Comparison of ENCODE assay signal across 19 cellular contexts in the genomic region with DNA sequence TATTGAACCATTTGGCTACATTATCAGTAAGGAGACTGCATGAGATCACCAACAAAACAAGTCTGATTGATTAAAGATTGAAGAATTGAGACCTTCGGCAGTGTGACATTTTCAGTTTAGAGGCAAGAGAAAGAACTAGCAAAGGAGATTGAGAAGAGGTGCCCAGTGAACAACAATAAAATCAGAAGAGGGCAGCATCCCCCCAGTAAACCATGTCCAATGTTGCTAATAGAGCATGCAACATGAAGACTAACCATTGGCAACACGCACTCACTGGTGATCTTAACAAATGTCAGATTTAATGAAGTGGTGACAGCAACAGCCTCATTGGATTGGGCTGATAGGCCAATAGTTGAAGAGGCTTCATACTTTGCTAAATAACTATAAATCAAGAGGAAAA. TPM values are rescaled to one million over a fixed set of nuclear protein-coding genes. Genes with fewer than 3 reads are reported as not detected.
DNase-seq lines count a peak whose midpoint lies in the region; FAIRE-seq and TF ChIP-seq lines count a peak whose summit lies in the region.
"Had no signal": no experiment of that assay in that cellular context is flagged by ENCODE, and none has a peak within 500 bp of the region (broad histone marks: within the 10 kb centered on the region; RNA-seq: fewer than 3 reads in every experiment).

No MANE protein-coding gene starts in this region.

- no peaks in the 10 kb centered on the region for H3K27me3 Mint-ChIP-seq in MCF 10A (ENCODE audit: insufficient read depth, unreplicated experiment)
- H3K27me3 Mint-ChIP-seq: progenitor cell of endocrine pancreas, T-cell had no signal

- H3K79me1 ChIP-seq in H1 (ENCODE audit: low read depth, low read length): no peaks in the 10 kb centered on the region; the same call in 1 of the 2 replicates

- H3K9me3 ChIP-seq in breast epithelium (peaks cover 0 to 10% of the 10 kb centered on the region in 2 donors), H1 (ENCODE audit: insufficient read depth in 2 of 2, low read depth in 1 of 2, low read length in 1 of 2) (peaks cover 0 to 2% of the 10 kb centered on the region in 2 experiments; a peak in 1 of 4 replicates)
- H3K9me3 ChIP-seq: esophagus squamous epithelium, testis had no signal

- no peak overlapping the region for H3K9ac ChIP-seq in H1 (replicated peaks in 1 of 4; ENCODE audit: extremely low read depth in 1 of 4, low read depth in 3 of 4, low read length in 3 of 4)

- intact Hi-C loops in MCF 10A (cut with micrococcal nuclease) (loop anchor here (10.0 kb wide), 1 partner anchor 185 kb away; no protein-coding TSS in a partner anchor), breast epithelium (cut with DNase I; ENCODE audit: low total_unique reads) (no loop called here)

- H4K8ac ChIP-seq in H1 (ENCODE audit: extremely low read depth, insufficient read depth, low read length): no peak overlapping the region

- BruUV-seq in MCF 10A (replicated peaks; lab: Mats Ljungman, UMichigan): no TSS peak

- TF ChIP-seq CTCF in MCF 10A (IDR thresholded peaks at IDR 0.05; ENCODE audit: unreplicated experiment): no peak
- TF ChIP-seq CTCF in breast epithelium (IDR thresholded peaks at IDR 0.05): no peak
- TF ChIP-seq CTCF in H1 (IDR thresholded peaks at IDR 0.05; ENCODE audit: control extremely low read depth in 1 of 3, insufficient read depth in 1 of 3, low read depth in 1 of 3, low read length in 3 of 3): no peak

- no peaks in the 10 kb centered on the region for H3K27me3 ChIP-seq in breast epithelium
- no peaks in the 10 kb centered on the region for H3K27me3 ChIP-seq in H1 (replicated peaks in 1 of 4; ENCODE audit: control insufficient read depth in 3 of 4, extremely low read depth in 1 of 4, insufficient read depth in 3 of 4, low read length in 3 of 4)
- H3K27me3 ChIP-seq: esophagus squamous epithelium, testis had no signal

- no peak overlapping the region for H4K5ac ChIP-seq in H1 (ENCODE audit: insufficient read length, low read depth, low read length)

- H3K4me2 ChIP-seq in H1 (ENCODE audit: insufficient read depth in 1 of 2, low read depth in 2 of 2, low read length in 2 of 2): no peak overlapping the region
- H3K4me2 ChIP-seq: PC-9 had no signal

- H2BK20ac ChIP-seq in H1 (ENCODE audit: low read length): no peak overlapping the region

- 94% methylated on average over 2 of the region's 2 CpGs; no CpG with 5 or more reads in 1 of the 2 experiments for WGBS in H1 (ENCODE audit: extremely low coverage in 1 of 2, insufficient coverage in 1 of 2, insufficient read length in 1 of 2, insufficient replicate concordance in 2 of 2, low coverage in 1 of 2, low lambda C conversion rate in 2 of 2, missing lambda C conversion rate in 1 of 2), 2 experiments

- no peak for FAIRE-seq in H1 (lab: Jason Lieb, UNC)

- H2BK12ac ChIP-seq in H1 (ENCODE audit: low read depth, low read length): no peak overlapping the region

- H3K27ac ChIP-seq in breast epithelium: no peak overlapping the region
- no peak overlapping the region for H3K27ac ChIP-seq in H1 (ENCODE audit: low read depth, low read length)
- H3K27ac ChIP-seq: coronary artery, esophagus squamous epithelium, PC-9, testis had no signal

- H3K36me3 Mint-ChIP-seq in MCF 10A (ENCODE audit: insufficient read depth, unreplicated experiment): no peaks in the 10 kb centered on the region

- H2BK15ac ChIP-seq in H1 (ENCODE audit: low read length): no peak overlapping the region

- H3K36me3 ChIP-seq in breast epithelium (no peaks in the 10 kb centered on the region), H1 (ENCODE audit: control insufficient read depth in 2 of 4, insufficient read depth in 4 of 4, low read length in 3 of 4) (no peaks in the 10 kb centered on the region)
- H3K36me3 ChIP-seq: esophagus squamous epithelium had no signal

- no peaks in the 10 kb centered on the region for H4K20me1 ChIP-seq in H1 (replicated peaks in 1 of 2; ENCODE audit: control insufficient read depth in 1 of 2, insufficient read depth in 2 of 2, low read length in 2 of 2)

- no peak overlapping the region for H2BK5ac ChIP-seq in H1 (ENCODE audit: low read depth, low read length)

- H4K91ac ChIP-seq in H1 (replicated peaks; ENCODE audit: insufficient read length, low read length): no peak overlapping the region

- H3K4ac ChIP-seq in H1 (replicated peaks; ENCODE audit: insufficient read length, low read depth, low read length): no peak overlapping the region

- no peak overlapping the region for H3K56ac ChIP-seq in H1 (replicated peaks; ENCODE audit: insufficient read length, low read depth, low read length)

- no peak overlapping the region for H3K4me3 Mint-ChIP-seq in MCF 10A (ENCODE audit: unreplicated experiment)
- H3K4me3 Mint-ChIP-seq: T-cell had no signal

- TF ChIP-seq EP300 in H1 (IDR thresholded peaks at IDR 0.05; ENCODE audit: borderline replicate concordance in 1 of 2, low read depth in 2 of 2, low read length in 2 of 2): no peak

- no peak overlapping the region for H3K4me3 ChIP-seq in breast epithelium
- no peak overlapping the region for H3K4me3 ChIP-seq in H1 (ENCODE audit: extremely low read depth in 1 of 4, insufficient read depth in 2 of 4, low read depth in 3 of 4, low read length in 4 of 4)
- H3K4me3 ChIP-seq: coronary artery, esophagus squamous epithelium, PC-9, testis had no signal

- TF ChIP-seq RAD21 in H1 (IDR thresholded peaks at IDR 0.05 in 1 of 2, conservative IDR thresholded peaks at IDR 0.05 in 1 of 2; ENCODE audit: low read depth in 2 of 2, low read length in 2 of 2): peak; percentile 34 to 42; a peak in 3 of 4 replicates

- H3K9me3 Mint-ChIP-seq in MCF 10A (ENCODE audit: unreplicated experiment): peaks cover 16% of the 10 kb centered on the region

- no peak overlapping the region for H3K23ac ChIP-seq in H1 (ENCODE audit: insufficient read length)

- H2BK120ac ChIP-seq in H1 (replicated peaks; ENCODE audit: low read depth, low read length): no peak overlapping the region

- CTCF ChIA-PET in MCF 10A (lab: Yijun Ruan, JAX) (interaction anchor here (0.7 kb wide), 1 partner anchor 1608 kb away, joined by 3 read pairs; no protein-coding TSS in a partner anchor), H1 (lab: Charles Lee; ENCODE audit: partially characterized antibody) (interaction anchor here (0.9 to 1.0 kb wide), 2 partner anchors 10 to 66 kb away, joined by 3 read pairs; no protein-coding TSS in a partner anchor)

- H3K18ac ChIP-seq in H1 (ENCODE audit: extremely low read depth, low read length): no peak overlapping the region

- TF ChIP-seq POLR2A in breast epithelium (IDR thresholded peaks at IDR 0.05): no peak
- TF ChIP-seq POLR2A in H1 (IDR thresholded peaks at IDR 0.05; ENCODE audit: control extremely low read depth in 1 of 2, low read depth in 2 of 2, low read length in 2 of 2): no peak

- H3K4me1 Mint-ChIP-seq in MCF 10A (ENCODE audit: insufficient read depth, unreplicated experiment): no peaks in the 10 kb centered on the region

- no peak overlapping the region for H2AK5ac ChIP-seq in H1 (ENCODE audit: low read depth, low read length)

- H3K14ac ChIP-seq in H1 (ENCODE audit: insufficient read length): no peak overlapping the region

- H3K23me2 ChIP-seq in H1 (ENCODE audit: low read depth, low read length): no peaks in the 10 kb centered on the region

- 0 out of 4 replicates have a peak, but pooled peaks cover 0 to 3% of the 10 kb centered on the region in 2 experiments for H3K79me2 ChIP-seq in H1 (ENCODE audit: control insufficient read depth in 1 of 2, insufficient read depth in 2 of 2, low read length in 2 of 2)

- POLR2A ChIA-PET in MCF 10A (lab: Yijun Ruan, JAX): no interaction called here
- POLR2A ChIA-PET in H1 (lab: Charles Lee; ENCODE audit: partially characterized antibody): no interaction called here

- no peak overlapping the region for H2AFZ ChIP-seq in H1 (ENCODE audit: low read length)
- H2AFZ ChIP-seq: PC-9 had no signal

- H3K27ac Mint-ChIP-seq in MCF 10A (ENCODE audit: low read depth, unreplicated experiment): no peak overlapping the region
- H3K27ac Mint-ChIP-seq: progenitor cell of endocrine pancreas had no signal

- DNase-seq in MCF 10A (ENCODE audit: unreplicated experiment) (peak; percentile 9), breast epithelium (ENCODE audit: low spot score in 2 of 2) (no peak), NCI-H526 treated with DMSO at 0.1 percent for 48 hours (lab: John Stamatoyannopoulos, UW) (peak; percentile 16), H1 (ENCODE audit: low read depth in 1 of 2, low spot score in 2 of 2) (no peak), midbrain (lab: John Stamatoyannopoulos, UW) (peak; percentile 64), germinal center (ENCODE audit: low spot score) (no peak), ureter (ENCODE audit: low spot score) (no peak)
- no peak for DNase-seq in NK-92 treated with Interleukin-12 subunit alpha and Interleukin-12 subunit beta, amount 100 ng/mL, for 24 hours (lab: John Stamatoyannopoulos, UW)
- DNase-seq: activated CD4-positive, CD25-positive, alpha-beta regulatory T cell treated with anti-CD3 and anti-CD28 coated beads, Interleukin-2, amount 50 U/mL, for 72 hours; activated T-cell treated with anti-CD3 and anti-CD28 coated beads for 4 hours; esophagus squamous epithelium; NCI-H1048; NCI-H226; PC-9; testis had no signal

- no peaks in the 10 kb centered on the region for H3K4me1 ChIP-seq in breast epithelium
- H3K4me1 ChIP-seq in H1 (replicated peaks in 1 of 4; ENCODE audit: control insufficient read depth in 3 of 4, insufficient read depth in 4 of 4, low read length in 3 of 4): no peaks in the 10 kb centered on the region
- H3K4me1 ChIP-seq: esophagus squamous epithelium, testis had no signal

RNA-seq across cellular contexts. Expression of a gene that starts 20.7 kb away (rescaled TPM):
- 1.6 and 1.9 TPM in 2 replicates for total RNA-seq in MCF 10A (2022)
- 1 to 10 TPM; 3.7 to 8.8 (median 7.9) TPM for total RNA-seq in breast epithelium
- 0.78 and 0.80 TPM in 2 replicates for total RNA-seq in H1 (2021; fragmentation: NEBNext Ultra II Directional; extraction: Animal tissue kit (Norgen Biotek cat#: 25700))
- 0.67 and 1.1 TPM in 2 replicates for polyA plus RNA-seq in H1 (2011; rRNA removed)
- polyA plus RNA-seq in H1 (2011; cell fraction: cytosol; rRNA removed): 0.90 TPM
- polyA plus RNA-seq in H1 (2011; cell fraction: nucleus; rRNA removed): 1.9 TPM
- 0.27 to 0.68 TPM (median 0.44 TPM) in 4 replicates for polyA plus RNA-seq in H1 (2012, experiment 1 of 2)
- polyA plus RNA-seq in H1 (2012, experiment 2 of 2): 0.14 TPM
- 0.47 TPM for polyA plus RNA-seq in H1 (2013, experiment 1 of 2)
- 0.33 TPM for polyA plus RNA-seq in H1 (2013, experiment 2 of 2)
- polyA minus RNA-seq in H1 (2011; rRNA and poly(A)+ RNA removed): 3.5 and 4.0 TPM in 2 replicates
- polyA minus RNA-seq in H1 (2011; cell fraction: cytosol; rRNA and poly(A)+ RNA removed): 1.5 TPM
- polyA minus RNA-seq in H1 (2011; cell fraction: nucleus; rRNA and poly(A)+ RNA removed): 22.6 TPM
- total RNA-seq in ureter: 8.0 TPM

RNA-seq across cellular contexts. Expression of a gene that starts 26.9 kb away (rescaled TPM):
- total RNA-seq in MCF 10A (2022) (0.86 and 1.1 TPM in 2 replicates), breast epithelium (1 to 10 TPM; 4.0 to 6.2 (median 4.2) TPM), ureter (7.2 TPM)
- total RNA-seq in H1 (2021; fragmentation: NEBNext Ultra II Directional; extraction: Animal tissue kit (Norgen Biotek cat#: 25700)): 0.33 and 0.50 TPM in 2 replicates
- polyA plus RNA-seq in H1 (2011; rRNA removed): 0.11 TPM in 1 of 2 replicates, not detected in the other
- 0.13 TPM for polyA plus RNA-seq in H1 (2011; cell fraction: cytosol; rRNA removed)
- polyA plus RNA-seq in H1 (2011; cell fraction: nucleus; rRNA removed): 0.50 TPM
- polyA plus RNA-seq in H1 (2012, experiment 1 of 2): not detected in 4 replicates
- polyA plus RNA-seq in H1 (2012, experiment 2 of 2): not detected
- polyA plus RNA-seq in H1 (2013, experiment 1 of 2): 0.06 TPM
- 0.06 TPM for polyA plus RNA-seq in H1 (2013, experiment 2 of 2)
- 4.2 and 6.6 TPM in 2 replicates for polyA minus RNA-seq in H1 (2011; rRNA and poly(A)+ RNA removed)
- polyA minus RNA-seq in H1 (2011; cell fraction: cytosol; rRNA and poly(A)+ RNA removed): not detected
- 26.4 TPM for polyA minus RNA-seq in H1 (2011; cell fraction: nucleus; rRNA and poly(A)+ RNA removed)

RNA-seq across cellular contexts. Expression of a gene that starts 30.7 kb away (rescaled TPM):
- total RNA-seq in MCF 10A (2022) (not detected in 2 replicates), breast epithelium (not detected), ureter (not detected)
- total RNA-seq in H1 (2021; fragmentation: NEBNext Ultra II Directional; extraction: Animal tissue kit (Norgen Biotek cat#: 25700)): not detected in 2 replicates
- 0.16 TPM in 1 of 2 replicates, not detected in the other for polyA plus RNA-seq in H1 (2011; rRNA removed)
- polyA plus RNA-seq in H1 (2011; cell fraction: cytosol; rRNA removed): 0.43 TPM
- polyA plus RNA-seq in H1 (2011; cell fraction: nucleus; rRNA removed): 0.46 TPM
- 0.35 TPM in 1 of 4 replicates, not detected in the others for polyA plus RNA-seq in H1 (2012, experiment 1 of 2)
- polyA plus RNA-seq in H1 (2012, experiment 2 of 2): not detected
- polyA plus RNA-seq in H1 (2013, experiment 1 of 2): not detected
- polyA plus RNA-seq in H1 (2013, experiment 2 of 2): not detected
- 0.61 and 1.7 TPM in 2 replicates for polyA minus RNA-seq in H1 (2011; rRNA and poly(A)+ RNA removed)
- not detected for polyA minus RNA-seq in H1 (2011; cell fraction: cytosol; rRNA and poly(A)+ RNA removed)
- 5.8 TPM for polyA minus RNA-seq in H1 (2011; cell fraction: nucleus; rRNA and poly(A)+ RNA removed)
- total RNA-seq: PC-9, progenitor cell of endocrine pancreas, T-cell had no signal
- polyA plus RNA-seq: adipose tissue had no signal

RNA-seq across cellular contexts. Expression of a gene that starts 38.3 kb away (rescaled TPM):
- total RNA-seq in MCF 10A (2022): 1.1 and 1.8 TPM in 2 replicates
- 1 to 10 TPM; 4.6 to 7.9 (median 5.6) TPM for total RNA-seq in breast epithelium
- 0.54 and 0.71 TPM in 2 replicates for total RNA-seq in H1 (2021; fragmentation: NEBNext Ultra II Directional; extraction: Animal tissue kit (Norgen Biotek cat#: 25700))
- 0.17 and 0.57 TPM in 2 replicates for polyA plus RNA-seq in H1 (2011; rRNA removed)
- polyA plus RNA-seq in H1 (2011; cell fraction: cytosol; rRNA removed): 0.41 TPM
- 1.2 TPM for polyA plus RNA-seq in H1 (2011; cell fraction: nucleus; rRNA removed)
- 0.17 to 0.31 TPM (median 0.25 TPM) in 3 of 4 replicates, not detected in the other for polyA plus RNA-seq in H1 (2012, experiment 1 of 2)
- not detected for polyA plus RNA-seq in H1 (2012, experiment 2 of 2)
- polyA plus RNA-seq in H1 (2013, experiment 1 of 2): 0.22 TPM
- 0.15 TPM for polyA plus RNA-seq in H1 (2013, experiment 2 of 2)
- polyA minus RNA-seq in H1 (2011; rRNA and poly(A)+ RNA removed): 6.1 and 7.9 TPM in 2 replicates
- 1.9 TPM for polyA minus RNA-seq in H1 (2011; cell fraction: cytosol; rRNA and poly(A)+ RNA removed)
- polyA minus RNA-seq in H1 (2011; cell fraction: nucleus; rRNA and poly(A)+ RNA removed): 23.9 TPM
- 6.1 TPM for total RNA-seq in ureter

RNA-seq across cellular contexts. Expression of a gene that starts 50.4 kb away (rescaled TPM):
- total RNA-seq in MCF 10A (2022): 0.68 and 0.93 TPM in 2 replicates
- total RNA-seq in breast epithelium: 1 to 10 TPM; 3.5 to 6.9 (median 5.9) TPM
- total RNA-seq in H1 (2021; fragmentation: NEBNext Ultra II Directional; extraction: Animal tissue kit (Norgen Biotek cat#: 25700)): 0.17 TPM in 1 of 2 replicates, not detected in the other
- 0.09 TPM in 1 of 2 replicates, not detected in the other for polyA plus RNA-seq in H1 (2011; rRNA removed)
- not detected for polyA plus RNA-seq in H1 (2011; cell fraction: cytosol; rRNA removed)
- polyA plus RNA-seq in H1 (2011; cell fraction: nucleus; rRNA removed): 0.21 TPM
- polyA plus RNA-seq in H1 (2012, experiment 1 of 2): not detected in 4 replicates
- polyA plus RNA-seq in H1 (2012, experiment 2 of 2): not detected
- polyA plus RNA-seq in H1 (2013, experiment 1 of 2): not detected
- not detected for polyA plus RNA-seq in H1 (2013, experiment 2 of 2)
- polyA minus RNA-seq in H1 (2011; rRNA and poly(A)+ RNA removed): 2.3 and 2.9 TPM in 2 replicates
- not detected for polyA minus RNA-seq in H1 (2011; cell fraction: cytosol; rRNA and poly(A)+ RNA removed)
- 11.6 TPM for polyA minus RNA-seq in H1 (2011; cell fraction: nucleus; rRNA and poly(A)+ RNA removed)
- 7.9 TPM for total RNA-seq in ureter
- polyA plus RNA-seq: adipose tissue had no signal

Comparison
In these comparisons a context has a peak if more than half of its experiments do, and no peak if none do; other contexts are left out.
1. DNase-seq: peak in MCF 10A (single experiment), NCI-H526 treated with DMSO at 0.1 percent for 48 hours (single experiment) and midbrain (single experiment); none in breast epithelium (0 of 2), H1 (0 of 2), germinal center (single experiment), NK-92 treated with Interleukin-12 subunit alpha and Interleukin-12 subunit beta, amount 100 ng/mL, for 24 hours (single experiment) and ureter (single experiment).